In the genomic region with DNA sequence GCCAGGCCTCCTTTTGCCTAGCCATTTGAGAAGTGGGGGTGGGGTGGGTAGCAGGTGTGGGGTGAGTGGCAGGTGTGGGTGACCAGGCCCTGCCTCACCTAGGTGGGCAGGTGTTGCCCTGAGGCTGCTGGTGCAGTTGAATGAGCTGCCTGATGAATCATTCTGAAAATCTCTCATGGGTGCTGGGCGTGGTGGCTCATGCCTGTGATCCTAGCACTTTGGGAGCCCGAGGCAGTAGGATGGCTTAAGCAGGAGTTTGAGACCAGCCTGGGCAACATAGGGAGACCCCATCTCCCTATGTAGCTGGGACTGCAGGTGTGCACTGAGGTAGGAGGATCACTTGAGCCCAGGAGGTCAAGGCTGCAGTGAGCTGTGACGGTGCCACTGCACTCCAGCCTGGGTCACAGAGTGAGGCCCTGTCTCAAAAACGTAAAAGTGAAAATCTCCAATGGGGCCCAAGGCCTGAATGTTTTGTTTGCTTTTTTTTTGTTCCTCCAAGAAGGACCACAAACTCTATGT, we compare ENCODE assay signal across 8 cellular contexts. TPM values are rescaled to one million over a fixed set of nuclear protein-coding genes. Genes with fewer than 3 reads are reported as not detected.
A peak's percentile ranks its signal among the peaks of the same experiment; 100 is the strongest.
DNase-seq lines count a peak whose midpoint lies in the region; ATAC-seq lines count a peak whose summit lies in the region.

No MANE protein-coding gene starts in this region.

- no peaks in the 10 kb centered on the region for H3K9me3 Mint-ChIP-seq in activated naive CD8-positive, alpha-beta T cell treated with anti-CD3 and anti-CD28 coated beads, Interleukin-2, amount 10 ng/mL, durations not matched to agents 7 days and 5 days

- H3K18ac ChIP-seq in mesendoderm (ENCODE audit: low read length): no peak overlapping the region

- no peak overlapping the region for H3K4me2 ChIP-seq in mesendoderm (ENCODE audit: low read length)

- H3K27ac ChIP-seq in mesendoderm (ENCODE audit: low read depth, low read length): no peak overlapping the region

- no peak overlapping the region for H3K4ac ChIP-seq in mesendoderm (ENCODE audit: low read depth, low read length)

- H3K27me3 Mint-ChIP-seq in activated naive CD8-positive, alpha-beta T cell treated with anti-CD3 and anti-CD28 coated beads, Interleukin-2, amount 10 ng/mL, durations not matched to agents 7 days and 5 days: no peaks in the 10 kb centered on the region

- H3K4me3 Mint-ChIP-seq in activated naive CD8-positive, alpha-beta T cell treated with anti-CD3 and anti-CD28 coated beads, Interleukin-2, amount 10 ng/mL, durations not matched to agents 7 days and 5 days: peak overlapping the region; percentile 74

- no peak overlapping the region for H4K8ac ChIP-seq in mesendoderm (ENCODE audit: low read depth, low read length)

- peaks cover 3% of the 10 kb centered on the region for H3K36me3 ChIP-seq in mesendoderm (ENCODE audit: control insufficient read depth, insufficient read depth, low read length)

- POLR2A ChIA-PET in activated naive CD8-positive, alpha-beta T cell treated with anti-CD3 and anti-CD28 coated beads, Interleukin-2, amount 10 ng/mL, durations not matched to agents 7 days and 5 days (lab: Charles Lee): interaction anchor here (0.6 to 14.2 kb wide), 7 partner anchors 8 to 284 kb away, joined by 3 to 150 read pairs (median 4); no protein-coding TSS in a partner anchor

- H3K36me3 Mint-ChIP-seq in activated naive CD8-positive, alpha-beta T cell treated with anti-CD3 and anti-CD28 coated beads, Interleukin-2, amount 10 ng/mL, durations not matched to agents 7 days and 5 days: peaks cover 35% of the 10 kb centered on the region

- no peak overlapping the region for H3K23ac ChIP-seq in mesendoderm (ENCODE audit: low read length)

- DNase-seq in Daoy (ENCODE audit: low read depth) (peak; percentile 19), SKM-1 (lab: John Stamatoyannopoulos, UW; ENCODE audit: unreplicated experiment) (no peak), mesendoderm (no peak)
- no peak for DNase-seq in activated naive CD8-positive, alpha-beta T cell treated with anti-CD3 and anti-CD28 coated beads, Interleukin-2, amount 10 ng/mL, durations not matched to agents 7 days and 5 days
- peak; percentile 53 for DNase-seq in stimulated activated CD4-positive, alpha-beta T cell treated with anti-CD3 and anti-CD28 coated beads, Interleukin-4, amount 100 ng/mL, for 1 hour
- no peak for DNase-seq in effector CD8-positive, alpha-beta T cell (lab: John Stamatoyannopoulos, UW)

- peaks cover 62% of the 10 kb centered on the region for H3K79me2 ChIP-seq in mesendoderm (ENCODE audit: control insufficient read depth, insufficient read depth, low read length)

- H2BK120ac ChIP-seq in mesendoderm (ENCODE audit: low read depth, low read length): no peak overlapping the region

- no peak overlapping the region for H4K5ac ChIP-seq in mesendoderm (ENCODE audit: low read length)

- ATAC-seq in GM21447 (IDR thresholded peaks at IDR 0.05; ENCODE audit: unreplicated experiment): peak; percentile 58
- ATAC-seq in HG03571 (IDR thresholded peaks at IDR 0.05; ENCODE audit: unreplicated experiment): peak; percentile 50
- peak; percentile 17 for ATAC-seq in activated naive CD8-positive, alpha-beta T cell treated with anti-CD3 and anti-CD28 coated beads, Interleukin-2, amount 10 ng/mL, durations not matched to agents 7 days and 5 days (ENCODE audit: low read depth)

- peaks cover 9% of the 10 kb centered on the region for H3K4me1 ChIP-seq in mesendoderm (ENCODE audit: control insufficient read depth, low read depth, low read length)

- H3K27me3 ChIP-seq in mesendoderm (ENCODE audit: insufficient read depth, low read length, poor library complexity): no peaks in the 10 kb centered on the region

- no peak overlapping the region for H2BK5ac ChIP-seq in mesendoderm (ENCODE audit: low read length)

- H3K4me1 Mint-ChIP-seq in activated naive CD8-positive, alpha-beta T cell treated with anti-CD3 and anti-CD28 coated beads, Interleukin-2, amount 10 ng/mL, durations not matched to agents 7 days and 5 days: peaks cover 75% of the 10 kb centered on the region

- WGBS in mesendoderm (ENCODE audit: extremely low coverage, insufficient coverage, low lambda C conversion rate): no CpG with 5 or more reads among the region's 4 CpGs

- peak overlapping the region; percentile 90 for H3K27ac Mint-ChIP-seq in activated naive CD8-positive, alpha-beta T cell treated with anti-CD3 and anti-CD28 coated beads, Interleukin-2, amount 10 ng/mL, durations not matched to agents 7 days and 5 days

- H2AK5ac ChIP-seq in mesendoderm (ENCODE audit: low read length): no peak overlapping the region

- H3K56ac ChIP-seq in mesendoderm (ENCODE audit: low read length): no peak overlapping the region

- no peak overlapping the region for H2BK15ac ChIP-seq in mesendoderm (replicated peaks; ENCODE audit: low read depth)

- H3K79me1 ChIP-seq in mesendoderm (ENCODE audit: low read length): peaks cover 46% of the 10 kb centered on the region

- no peak overlapping the region for H3K9ac ChIP-seq in mesendoderm (ENCODE audit: low read length)

- H3K4me3 ChIP-seq in mesendoderm (ENCODE audit: low read length): no peak overlapping the region

RNA-seq across cellular contexts. Expression of a gene that starts 17.7 kb away (rescaled TPM):
- total RNA-seq in Daoy (2014; rRNA removed; shearing (Covaris generic)): 19.9 and 21.0 TPM in 2 replicates
- total RNA-seq in activated naive CD8-positive, alpha-beta T cell treated with anti-CD3 and anti-CD28 coated beads, Interleukin-2, amount 10 ng/mL, durations not matched to agents 7 days and 5 days: 100 to 1,000 TPM in 1 of 2 experiments, 10 to 100 TPM in 1; 98.8 to 112 TPM
- polyA plus RNA-seq in mesendoderm (2013, experiment 1 of 2): 32.4 TPM
- 30.9 TPM for polyA plus RNA-seq in mesendoderm (2013, experiment 2 of 2)

Comparison
In these comparisons a context has a peak if more than half of its experiments do, and no peak if none do; other contexts are left out.
1. DNase-seq: peak in Daoy (single experiment) and stimulated activated CD4-positive, alpha-beta T cell treated with anti-CD3 and anti-CD28 coated beads, Interleukin-4, amount 100 ng/mL, for 1 hour (single experiment); none in activated naive CD8-positive, alpha-beta T cell treated with anti-CD3 and anti-CD28 coated beads, Interleukin-2, amount 10 ng/mL, durations not matched to agents 7 days and 5 days (single experiment), SKM-1 (single experiment), effector CD8-positive, alpha-beta T cell (single experiment) and mesendoderm (single experiment).
2. Peak in every context shown above with its lines, with median percentiles within 50 percentile points of each other: ATAC-seq.